ENCODE assay signal across 11 cellular contexts in genomic region chr9:133275105-133276000, GRCh38. TPM values are rescaled to one million over a fixed set of nuclear protein-coding genes. Genes with fewer than 3 reads are reported as not detected.
DNase-seq lines count a peak whose midpoint lies in the region; ATAC-seq and TF ChIP-seq lines count a peak whose summit lies in the region.
"Had no signal": no experiment of that assay in that cellular context is flagged by ENCODE, and none has a peak within 500 bp of the region (broad histone marks: within the 10 kb centered on the region; RNA-seq: fewer than 3 reads in every experiment).

ABO (minus strand) TSS chr9:133275201.

- no peak within 1 kb of the TSS for H3K4me3 ChIP-seq in naive thymus-derived CD4-positive, alpha-beta T cell (ENCODE audit: low read length)
- no peak within 1 kb of the TSS for H3K4me3 ChIP-seq in PC-9
- H3K4me3 ChIP-seq: right lobe of liver had no signal

- H3K27ac ChIP-seq in naive thymus-derived CD4-positive, alpha-beta T cell (ENCODE audit: low read depth, low read length) = no peak within 1 kb of the TSS
- no peak within 1 kb of the TSS for H3K27ac ChIP-seq in PC-9
- H3K27ac ChIP-seq: right lobe of liver had no signal

- H3K27ac Mint-ChIP-seq in activated CD4-positive, alpha-beta T cell treated with anti-CD3 and anti-CD28 coated beads for 36 hours = no peak within 1 kb of the TSS
- H3K27ac Mint-ChIP-seq in naive thymus-derived CD4-positive, alpha-beta T cell = peak within 1 kb of the TSS in 1 of 9 donors; percentile 66

- no TSS peak for BruUV-seq in PC-9 (replicated peaks; lab: Mats Ljungman, UMichigan)

- POLR2A ChIA-PET in activated CD4-positive, alpha-beta T cell treated with anti-CD3 and anti-CD28 coated beads for 36 hours (lab: Charles Lee) = no interaction called here
- POLR2A ChIA-PET in naive thymus-derived CD4-positive, alpha-beta T cell (lab: Charles Lee) = no interaction called here
- POLR2A ChIA-PET in PC-9 (lab: Charles Lee; ENCODE audit: unreplicated experiment) = no interaction called here

- no peaks in the 10 kb centered on the region for H3F3A ChIP-seq in PC-9 (ENCODE audit: insufficient read depth, low read depth)

- H3K4me3 Mint-ChIP-seq in activated CD4-positive, alpha-beta T cell treated with anti-CD3 and anti-CD28 coated beads for 36 hours = peak within 1 kb of the TSS; percentile 28
- peak within 1 kb of the TSS in 6 of 10 donors; percentile 4 to 64 (median 30) for H3K4me3 Mint-ChIP-seq in naive thymus-derived CD4-positive, alpha-beta T cell

- intact Hi-C loops in activated CD4-positive, alpha-beta T cell treated with anti-CD3 and anti-CD28 coated beads for 36 hours (cut with DNase I, micrococcal nuclease) = no loop called here
- intact Hi-C loops in naive thymus-derived CD4-positive, alpha-beta T cell (cut with micrococcal nuclease) = loop anchor here in 1 of 2 donors (2.0 kb wide), 1 partner anchor 37 kb away; no protein-coding TSS in a partner anchor
- intact Hi-C loops in PC-9 (cut with micrococcal nuclease; ENCODE audit: unreplicated experiment) = no loop called here

- CTCF ChIA-PET in activated CD4-positive, alpha-beta T cell treated with anti-CD3 and anti-CD28 coated beads for 36 hours (lab: Charles Lee) = interaction anchor here (0.7 kb wide), 2 partner anchors 15 to 18 kb away, joined by 3 to 5 read pairs; no protein-coding TSS in a partner anchor
- CTCF ChIA-PET in naive thymus-derived CD4-positive, alpha-beta T cell (lab: Charles Lee) = no interaction called here
- CTCF ChIA-PET in PC-9 (lab: Charles Lee) = no interaction called here

- H3K9me3 ChIP-seq in naive thymus-derived CD4-positive, alpha-beta T cell (ENCODE audit: control insufficient read depth in 2 of 3, low read length in 3 of 3) = peaks cover 0 to 6% (median 0%) of the 10 kb centered on the region in 3 experiments
- no peaks in the 10 kb centered on the region for H3K9me3 ChIP-seq in PC-9 (ENCODE audit: insufficient read depth, low read depth)
- H3K9me3 ChIP-seq: right lobe of liver had no signal

- no peaks in the 10 kb centered on the region for H3K9me2 ChIP-seq in PC-9 (ENCODE audit: insufficient read depth)

- H2AFZ ChIP-seq in PC-9 = no peak within 1 kb of the TSS

- no peak for TF ChIP-seq CTCF in PC-9 (conservative IDR thresholded peaks at IDR 0.05)

- H3K4me2 ChIP-seq in PC-9 = no peak within 1 kb of the TSS

- no peaks in the 10 kb centered on the region for H3K79me2 ChIP-seq in PC-9 (ENCODE audit: low read depth)

- no peaks in the 10 kb centered on the region for H3K36me3 ChIP-seq in naive thymus-derived CD4-positive, alpha-beta T cell (ENCODE audit: control insufficient read depth in 2 of 3, insufficient read depth in 3 of 3, low read length in 3 of 3)
- H3K36me3 ChIP-seq in PC-9 (ENCODE audit: low read depth) = no peaks in the 10 kb centered on the region
- H3K36me3 ChIP-seq: right lobe of liver had no signal

- H4K20me1 ChIP-seq in PC-9 (ENCODE audit: insufficient read depth) = no peaks in the 10 kb centered on the region

- H3K9me3 Mint-ChIP-seq in activated CD4-positive, alpha-beta T cell treated with anti-CD3 and anti-CD28 coated beads for 36 hours (ENCODE audit: low read depth) = peaks cover 5% of the 10 kb centered on the region
- H3K9me3 Mint-ChIP-seq in naive thymus-derived CD4-positive, alpha-beta T cell = peaks cover 0 to 20% (median 6%) of the 10 kb centered on the region in 11 donors

- no peaks in the 10 kb centered on the region for H3K36me3 Mint-ChIP-seq in activated CD4-positive, alpha-beta T cell treated with anti-CD3 and anti-CD28 coated beads for 36 hours (ENCODE audit: low read depth)
- H3K36me3 Mint-ChIP-seq in naive thymus-derived CD4-positive, alpha-beta T cell = peaks cover 0 to 2% (median 0%) of the 10 kb centered on the region in 5 donors

- peaks cover 41% of the 10 kb centered on the region for H3K27me3 Mint-ChIP-seq in activated CD4-positive, alpha-beta T cell treated with anti-CD3 and anti-CD28 coated beads for 36 hours
- peaks cover 36 to 60% (median 49%) of the 10 kb centered on the region in 5 donors for H3K27me3 Mint-ChIP-seq in naive thymus-derived CD4-positive, alpha-beta T cell

- no peaks in the 10 kb centered on the region for H3K4me1 ChIP-seq in naive thymus-derived CD4-positive, alpha-beta T cell (ENCODE audit: control insufficient read depth in 2 of 2, insufficient read depth in 2 of 2, low read length in 2 of 2)
- H3K4me1 ChIP-seq in PC-9 (replicated peaks; ENCODE audit: insufficient read depth) = no peaks in the 10 kb centered on the region
- H3K4me1 ChIP-seq: right lobe of liver had no signal

- no peak for ATAC-seq in activated CD4-positive, alpha-beta T cell treated with anti-CD3 and anti-CD28 coated beads for 36 hours
- peak; percentile 51 for ATAC-seq in esophagus mucosa
- peak; percentile 48 for ATAC-seq in naive thymus-derived CD4-positive, alpha-beta T cell
- ATAC-seq in GM18858 (IDR thresholded peaks at IDR 0.05; ENCODE audit: unreplicated experiment) = no peak

- DNase-seq in activated CD4-positive, alpha-beta T cell treated with anti-CD3 and anti-CD28 coated beads for 36 hours = no peak
- DNase-seq in activated CD4-positive, alpha-beta T cell treated with anti-CD3 and anti-CD28 coated beads for 4 hours = no peak
- peak in 1 of 9 donors; percentile 33 for DNase-seq in naive thymus-derived CD4-positive, alpha-beta T cell
- no peak for DNase-seq in ureter (ENCODE audit: low spot score)
- no peak for DNase-seq in PC-9
- no peak for DNase-seq in Ammon's horn (ENCODE audit: low spot score)
- DNase-seq: activated CD4-positive, alpha-beta T cell treated with anti-CD3 and anti-CD28 coated beads, Interleukin-2, amount 50 U/mL, for 4 hours; C1 segment of cervical spinal cord; right lobe of liver had no signal

- H3K27me3 ChIP-seq in naive thymus-derived CD4-positive, alpha-beta T cell (ENCODE audit: control insufficient read depth in 2 of 2, insufficient read depth in 2 of 2, low read length in 2 of 2) = no peaks in the 10 kb centered on the region
- H3K27me3 ChIP-seq in PC-9 (ENCODE audit: insufficient read depth, low read depth) = peaks cover 55% of the 10 kb centered on the region
- H3K27me3 ChIP-seq: right lobe of liver had no signal

- H3K4me1 Mint-ChIP-seq in activated CD4-positive, alpha-beta T cell treated with anti-CD3 and anti-CD28 coated beads for 36 hours = peaks cover 2% of the 10 kb centered on the region
- peaks cover 0 to 14% (median 4%) of the 10 kb centered on the region in 7 donors for H3K4me1 Mint-ChIP-seq in naive thymus-derived CD4-positive, alpha-beta T cell

RNA-seq across cellular contexts. Expression of gene ABO, which starts in this region (rescaled TPM):
- total RNA-seq in activated CD4-positive, alpha-beta T cell treated with anti-CD3 and anti-CD28 coated beads for 36 hours = under 1 TPM in 1 of 2 experiments, not detected in 1; 0.09 TPM
- total RNA-seq in esophagus mucosa (7.3 TPM), ureter (25.4 TPM), PC-9 (2021) (0.96 and 1.2 TPM in 2 replicates)
- total RNA-seq in naive thymus-derived CD4-positive, alpha-beta T cell = 1 to 10 TPM in 2 of 5 experiments, not detected in 3; 1.7 to 3.3 TPM
- not detected for polyA plus RNA-seq in naive thymus-derived CD4-positive, alpha-beta T cell

Comparison
In these comparisons a context has a peak if more than half of its experiments do, and no peak if none do; other contexts are left out.
1. ATAC-seq: peak in esophagus mucosa (single experiment) and naive thymus-derived CD4-positive, alpha-beta T cell (single experiment); none in activated CD4-positive, alpha-beta T cell treated with anti-CD3 and anti-CD28 coated beads for 36 hours (single experiment) and GM18858 (single experiment).